ENCODE assay signal across 14 cellular contexts in the genomic region with DNA sequence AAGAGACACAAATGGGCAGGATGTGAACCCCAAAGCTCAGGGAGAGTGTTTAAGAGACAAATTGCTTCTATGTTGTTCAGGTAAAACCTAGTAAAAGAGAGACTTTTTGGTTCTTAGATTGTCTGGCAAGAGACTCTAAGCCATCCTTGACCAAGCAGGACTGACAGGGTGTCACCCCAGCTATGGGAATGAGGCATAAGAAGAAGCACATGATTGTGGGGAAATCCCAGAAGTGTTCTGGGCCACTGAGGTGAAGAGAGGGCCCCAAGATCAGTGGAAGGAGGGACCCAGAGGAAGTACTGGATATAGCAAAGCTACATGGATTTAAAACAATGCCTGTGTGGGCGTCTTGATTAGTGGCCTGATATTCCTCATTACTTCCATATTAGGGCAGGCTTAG.
DNase-seq lines count a peak whose midpoint lies in the region; ATAC-seq, FAIRE-seq and TF ChIP-seq lines count a peak whose summit lies in the region.
"Had no signal": no experiment of that assay in that cellular context is flagged by ENCODE, and none has a peak within 500 bp of the region (broad histone marks: within the 10 kb centered on the region; RNA-seq: fewer than 3 reads in every experiment).

No MANE protein-coding gene starts in this region.

- H3K9me2 ChIP-seq in PC-3 (replicated peaks; ENCODE audit: low read length) = no peaks in the 10 kb centered on the region

- H3K9me1 ChIP-seq in keratinocyte (ENCODE audit: control insufficient read depth, extremely low read depth, insufficient read depth, low read length) = peaks cover 1% of the 10 kb centered on the region

- TF ChIP-seq CTCF in PC-3 (conservative IDR thresholded peaks at IDR 0.05; ENCODE audit: low read depth, low read length) = no peak
- no peak for TF ChIP-seq CTCF in keratinocyte (optimal IDR thresholded peaks at IDR 0.05 in 1 of 3, IDR thresholded peaks at IDR 0.05 in 1 of 3, conservative IDR thresholded peaks at IDR 0.05 in 1 of 3; ENCODE audit: extremely low read depth in 1 of 3, insufficient read depth in 2 of 3, low read length in 3 of 3)
- no peak for TF ChIP-seq CTCF in upper lobe of right lung (IDR thresholded peaks at IDR 0.05)

- DNase-seq in right cardiac atrium (no peak), left cardiac atrium (no peak), PC-3 (no peak), keratinocyte (ENCODE audit: low read depth, low spot score) (no peak), upper lobe of right lung (no peak), RCC 7860 (ENCODE audit: low spot score) (no peak)
- no peak for DNase-seq in activated effector memory CD4-positive, alpha-beta T cell treated with Interleukin-2 at 50 U/mL for 16 hours
- DNase-seq: CD4-positive, alpha-beta memory T cell; DMS79 treated with DMSO at 0.1 percent for 48 hours; HFFc6; NCI-H187; nephron progenitor cell; retina had no signal

- H3K79me2 ChIP-seq in PC-3 (ENCODE audit: low read length) (peaks cover 41% of the 10 kb centered on the region), keratinocyte (ENCODE audit: control insufficient read depth, insufficient read depth, low read length) (peaks cover 32% of the 10 kb centered on the region)

- dilution Hi-C loops in keratinocyte (cut with MboI; ENCODE audit: extremely low pct_ligation_motif_present, low sequenced_read_pairs) = no loop called here

- H3K27ac ChIP-seq in right cardiac atrium (ENCODE audit: low read length) (peak overlapping the region; percentile 21), PC-3 (ENCODE audit: low read length) (peak overlapping the region; percentile 56), keratinocyte (ENCODE audit: control insufficient read depth, insufficient read depth, low read length) (peak overlapping the region; percentile 58), upper lobe of right lung (no peak overlapping the region)

- H3K4me1 ChIP-seq in right cardiac atrium (ENCODE audit: control insufficient read depth, insufficient read depth, low read length) (peaks cover 14% of the 10 kb centered on the region), PC-3 (ENCODE audit: insufficient read depth, low read length) (peaks cover 48% of the 10 kb centered on the region), keratinocyte (ENCODE audit: control insufficient read depth, extremely low read depth, insufficient read depth, low read length) (peaks cover 44% of the 10 kb centered on the region), upper lobe of right lung (peaks cover 13% of the 10 kb centered on the region)

- CTCF ChIA-PET in PC-3 (lab: Charles Lee) = no interaction called here

- no peaks in the 10 kb centered on the region for H3F3A ChIP-seq in PC-3 (ENCODE audit: low read length, unreplicated experiment)

- H3K27me3 ChIP-seq in right cardiac atrium (ENCODE audit: control insufficient read depth, insufficient read depth) = no peaks in the 10 kb centered on the region
- no peaks in the 10 kb centered on the region for H3K27me3 ChIP-seq in PC-3 (ENCODE audit: low read length)
- no peaks in the 10 kb centered on the region for H3K27me3 ChIP-seq in keratinocyte (ENCODE audit: control insufficient read depth, extremely low read depth, insufficient read depth, low read length)
- no peaks in the 10 kb centered on the region for H3K27me3 ChIP-seq in upper lobe of right lung

- no peaks in the 10 kb centered on the region for H3K36me3 ChIP-seq in PC-3 (ENCODE audit: low read depth, low read length)
- H3K36me3 ChIP-seq in keratinocyte (ENCODE audit: control insufficient read depth in 2 of 2, extremely low read depth in 1 of 2, insufficient read depth in 2 of 2, low read length in 2 of 2) = peaks cover 2 to 4% of the 10 kb centered on the region in 2 experiments
- H3K36me3 ChIP-seq in upper lobe of right lung = no peaks in the 10 kb centered on the region

- ATAC-seq in right cardiac atrium (no peak), left cardiac atrium (no peak), PC-3 (no peak), upper lobe of right lung (peak; percentile 49), GM18867 (IDR thresholded peaks at IDR 0.05; ENCODE audit: unreplicated experiment) (no peak)

- FAIRE-seq in keratinocyte (lab: Jason Lieb, UNC) = peak; percentile 49
- FAIRE-seq in RCC 7860 (lab: Jason Lieb, UNC) = no peak

- H4K20me1 ChIP-seq in PC-3 (ENCODE audit: low read length) = no peaks in the 10 kb centered on the region
- no peaks in the 10 kb centered on the region for H4K20me1 ChIP-seq in keratinocyte (ENCODE audit: control insufficient read depth, extremely low read depth, insufficient read depth, low read length)

- BruUV-seq in PC-3 (replicated peaks; lab: Mats Ljungman, UMichigan) = no TSS peak

- 66% methylated on average over 1 of the region's 1 CpG for WGBS in right cardiac atrium

- intact Hi-C loops in right cardiac atrium (cut with DNase I) (no loop called here), left cardiac atrium (cut with DNase I) (no loop called here), PC-3 (cut with micrococcal nuclease) (no loop called here), upper lobe of right lung (cut with DNase I) (no loop called here)

- no peak overlapping the region for H3K4me3 ChIP-seq in right cardiac atrium (ENCODE audit: low read length)
- H3K4me3 ChIP-seq in PC-3 (ENCODE audit: low read length) = no peak overlapping the region
- H3K4me3 ChIP-seq in keratinocyte (ENCODE audit: control insufficient read depth in 2 of 3, extremely low read depth in 1 of 3, insufficient read depth in 2 of 3, low read depth in 1 of 3, low read length in 3 of 3) = no peak overlapping the region
- no peak overlapping the region for H3K4me3 ChIP-seq in upper lobe of right lung

- H3K4me2 ChIP-seq in PC-3 (ENCODE audit: low read length) (no peak overlapping the region), keratinocyte (ENCODE audit: control insufficient read depth, extremely low read depth, insufficient read depth, low read depth, low read length) (peak overlapping the region; percentile 54)

- H2AFZ ChIP-seq in PC-3 (ENCODE audit: low read length) (no peak overlapping the region), keratinocyte (ENCODE audit: control insufficient read depth, low read length) (no peak overlapping the region)

- POLR2A ChIA-PET in PC-3 (lab: Charles Lee; ENCODE audit: unreplicated experiment) = interaction anchor here (0.5 kb wide), 1 partner anchor 98 kb away, joined by 9 read pairs; no protein-coding TSS in a partner anchor

- H3K9me3 ChIP-seq in right cardiac atrium (ENCODE audit: control insufficient read depth, low read length) = no peaks in the 10 kb centered on the region
- H3K9me3 ChIP-seq in PC-3 (ENCODE audit: low read length) = no peaks in the 10 kb centered on the region
- H3K9me3 ChIP-seq in keratinocyte (ENCODE audit: control insufficient read depth, low read depth, low read length) = no peaks in the 10 kb centered on the region
- H3K9me3 ChIP-seq in upper lobe of right lung = no peaks in the 10 kb centered on the region

- peak overlapping the region; percentile 6; the same call in 1 of the 2 replicates for H3K9ac ChIP-seq in PC-3 (ENCODE audit: low read length)
- H3K9ac ChIP-seq in keratinocyte (ENCODE audit: control insufficient read depth, extremely low read depth, insufficient read depth, low read length) = peak overlapping the region; percentile 8
